In genomic region chr4:110914791-110915190, GRCh38 we compare ENCODE assay signal across 30 cellular contexts.
"Had no signal": no experiment of that assay in that cellular context is flagged by ENCODE, and none has a peak within 500 bp of the region (broad histone marks: within the 10 kb centered on the region; RNA-seq: fewer than 3 reads in every experiment).

No MANE protein-coding gene starts in this region.

- H3K27me3 Mint-ChIP-seq: naive thymus-derived CD4-positive, alpha-beta T cell; natural killer cell treated with Interleukin-12 subunit alpha and Interleukin-12 subunit beta and Interleukin-15 and Interleukin-18, amount 100 ng/mL, for 72 hours had no signal

- H3K36me3 ChIP-seq: neural progenitor cell, neutrophil, ovary, pancreas, prostate gland, right atrium auricular region, right lobe of liver, sigmoid colon, spleen had no signal

- H3K9me3 Mint-ChIP-seq: nephron, nephron progenitor cell, neural crest cell, neural progenitor cell had no signal

- H3K27me3 ChIP-seq: neural progenitor cell, neutrophil, ovary, pancreas, right atrium auricular region, right lobe of liver, sigmoid colon, spleen had no signal

- H3K4me1 Mint-ChIP-seq: naive thymus-derived CD4-positive, alpha-beta T cell; naive thymus-derived CD8-positive, alpha-beta T cell; natural killer cell; nephron; neural crest cell; neural progenitor cell had no signal

- DNase-seq: naive thymus-derived CD4-positive, alpha-beta T cell; naive thymus-derived CD8-positive, alpha-beta T cell; natural killer cell; occipital lobe; ovary; pancreas; posterior cingulate gyrus; psoas muscle; retina; right cardiac atrium; right lobe of liver; sigmoid colon; small intestine; spleen; stimulated activated CD4-positive, alpha-beta T cell treated with anti-CD3 and anti-CD28 coated beads, Interleukin-12 subunit alpha, Interleukin-12 subunit beta, amount 100 ng/mL, for 4 hours; stimulated activated CD4-positive, alpha-beta T cell treated with anti-CD3 and anti-CD28 coated beads, Interleukin-15, amount 100 ng/mL, for 24 hours; stimulated activated CD4-positive, alpha-beta T cell treated with anti-CD3 and anti-CD28 coated beads, Interleukin-1b, Interleukin-23, amount 100 ng/mL, for 48 hours; stimulated activated CD4-positive, alpha-beta T cell treated with anti-CD3 and anti-CD28 coated beads, Interleukin-2, amount 100 ng/mL, for 24 hours had no signal

- H3K4me2 ChIP-seq: neural progenitor cell had no signal

- H3K9ac ChIP-seq: neural progenitor cell, parathyroid adenoma had no signal

- H3K36me3 Mint-ChIP-seq: naive thymus-derived CD4-positive, alpha-beta T cell; naive thymus-derived CD8-positive, alpha-beta T cell; natural killer cell; natural killer cell treated with Interleukin-12 subunit alpha and Interleukin-12 subunit beta and Interleukin-15 and Interleukin-18, amount 100 ng/mL, for 72 hours; neural progenitor cell had no signal

- H3K4me3 ChIP-seq: neural progenitor cell, ovary, pancreas, prostate gland, psoas muscle, right atrium auricular region, right lobe of liver, sigmoid colon, skin epidermis, spleen had no signal

- ATAC-seq: naive thymus-derived CD4-positive, alpha-beta T cell; naive thymus-derived CD8-positive, alpha-beta T cell; natural killer cell; natural killer cell treated with Interleukin-12 subunit alpha and Interleukin-12 subunit beta and Interleukin-15 and Interleukin-18, amount 100 ng/mL, for 72 hours; pancreas; psoas muscle; right cardiac atrium; right lobe of liver; sciatic nerve had no signal

- H3K4me1 ChIP-seq: neural progenitor cell, pancreas, parathyroid adenoma, prostate gland, psoas muscle, right atrium auricular region, right lobe of liver, sigmoid colon, spleen had no signal

- H3K27ac Mint-ChIP-seq: naive thymus-derived CD4-positive, alpha-beta T cell; naive thymus-derived CD8-positive, alpha-beta T cell; natural killer cell; natural killer cell treated with Interleukin-12 subunit alpha and Interleukin-12 subunit beta and Interleukin-15 and Interleukin-18, amount 100 ng/mL, for 72 hours; nephron; neural progenitor cell; progenitor cell of endocrine pancreas had no signal

- H3K27ac ChIP-seq: neural progenitor cell, neutrophil, ovary, pancreas, parathyroid adenoma, prostate gland, psoas muscle, right atrium auricular region, right lobe of liver, sigmoid colon, skin epidermis, spleen had no signal

- H2AFZ ChIP-seq: neural progenitor cell, parathyroid adenoma had no signal

- H3K79me2 ChIP-seq: parathyroid adenoma had no signal

- H3K9me3 ChIP-seq: neutrophil, ovary, pancreas, prostate gland, psoas muscle, right atrium auricular region, right lobe of liver, sigmoid colon, spleen had no signal

- H3K4me3 Mint-ChIP-seq: naive thymus-derived CD4-positive, alpha-beta T cell; naive thymus-derived CD8-positive, alpha-beta T cell; natural killer cell; natural killer cell treated with Interleukin-12 subunit alpha and Interleukin-12 subunit beta and Interleukin-15 and Interleukin-18, amount 100 ng/mL, for 72 hours; nephron; nephron progenitor cell; neural crest cell; neural progenitor cell had no signal
